In the genomic region with DNA sequence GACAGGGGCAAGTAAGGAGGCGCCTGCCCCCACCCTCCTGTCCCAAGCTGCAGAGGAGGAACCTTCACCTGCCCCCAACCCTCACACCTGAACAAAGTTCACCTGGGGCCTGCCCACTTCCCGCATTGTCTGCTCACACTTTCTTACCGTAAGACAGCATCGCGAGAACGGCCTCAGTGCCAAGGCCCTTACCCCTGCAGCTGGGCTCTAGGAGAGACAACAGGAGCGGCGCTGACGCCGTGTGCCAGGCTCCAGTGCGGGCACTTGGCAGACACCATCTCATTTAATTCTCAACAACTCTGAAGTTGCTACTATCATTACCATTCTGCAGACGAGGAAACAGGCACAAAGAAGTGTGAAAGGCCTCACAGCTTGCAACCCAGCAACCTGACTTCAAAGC, we compare ENCODE assay signal across 19 cellular contexts. TPM values are rescaled to one million over a fixed set of nuclear protein-coding genes. Genes with fewer than 3 reads are reported as not detected.
"Had no signal": no experiment of that assay in that cellular context is flagged by ENCODE, and none has a peak within 500 bp of the region (broad histone marks: within the 10 kb centered on the region; RNA-seq: fewer than 3 reads in every experiment).

No MANE protein-coding gene starts in this region.

- H3K9me3 ChIP-seq: heart left ventricle, mucosa of descending colon, right atrium auricular region had no signal

- H3K27ac ChIP-seq: cardiac muscle cell, coronary artery, heart left ventricle, neural progenitor cell, right atrium auricular region had no signal

- H3K27me3 ChIP-seq: cardiac muscle cell, heart left ventricle, neural progenitor cell, right atrium auricular region had no signal

- FAIRE-seq: frontal cortex had no signal

- H3K4me3 Mint-ChIP-seq: neural progenitor cell had no signal

- H3K4me3 ChIP-seq: cardiac muscle cell, coronary artery, heart left ventricle, mucosa of descending colon, neural progenitor cell, right atrium auricular region, smooth muscle cell had no signal

- H3K27ac Mint-ChIP-seq: activated T-helper 2 cell treated with anti-CD3 and anti-CD28 coated beads, Interferon-gamma antibody, Interleukin-2, Interleukin-4, amounts not matched to agents 10 μg/mL and 5 μg/mL and 100 μg/mL, durations not matched to agents 14 hours and 24 hours and 36 hours; neural progenitor cell had no signal

- H3K9me3 Mint-ChIP-seq: activated T-helper 2 cell treated with anti-CD3 and anti-CD28 coated beads, Interferon-gamma antibody, Interleukin-2, Interleukin-4, amounts not matched to agents 10 μg/mL and 5 μg/mL and 100 μg/mL, durations not matched to agents 14 hours and 24 hours and 36 hours; neural progenitor cell had no signal

- ATAC-seq: heart left ventricle, left lobe of liver, mucosa of descending colon had no signal

- DNase-seq: activated CD4-positive, alpha-beta T cell treated with anti-CD3 and anti-CD28 coated beads, Interleukin-2, amount 50 U/mL, for 4 hours; activated CD8-positive, alpha-beta memory T cell treated with anti-CD3 and anti-CD28 coated beads, Interleukin-2, amount 50 U/mL, for 4 hours; effector CD8-positive, alpha-beta T cell; heart left ventricle; islet precursor cell; mammary epithelial cell; mucosa of descending colon; stimulated activated naive CD4-positive, alpha-beta T cell; trophoblast cell had no signal

- H3K36me3 ChIP-seq: cardiac muscle cell, neural progenitor cell had no signal

RNA-seq across cellular contexts. Expression of a gene that starts 35.0 kb away (rescaled TPM):
- total RNA-seq: mammary epithelial cell, smooth muscle cell had no signal
- polyA plus RNA-seq: mammary epithelial cell had no signal

RNA-seq across cellular contexts. Expression of a gene that starts 59.3 kb away (rescaled TPM):
- total RNA-seq: activated T-helper 2 cell treated with anti-CD3 and anti-CD28 coated beads, Interferon-gamma antibody, Interleukin-2, Interleukin-4, amounts not matched to agents 10 μg/mL and 5 μg/mL and 100 μg/mL, durations not matched to agents 14 hours and 24 hours and 36 hours; cardiac muscle cell; fibroblast of lung; left lobe of liver; mammary epithelial cell; smooth muscle cell; T-helper 1 cell treated with Interleukin-12 subunit alpha and Interleukin-12 subunit beta and Interleukin-4 antibody, amounts not matched to agents 30 ng/mL and 1 ng/mL, for 36 hours had no signal
- polyA plus RNA-seq: cardiac muscle cell, fibroblast of lung, mammary epithelial cell, smooth muscle cell had no signal
